1 cellular context compared by ENCODE assay signal in genomic region chr17:49763735-49764558, GRCh38.
TF ChIP-seq lines count a peak whose summit lies in the region.

Gene FAM117A, minus strand, starts transcription at chr17:49764131. Its CDS starts 44 bp downstream, at chr17:49764087.

TF ChIP-seq in GM12878, 131 proteins besides CTCF, POLR2A, EP300 and RAD21 (continued from another document):
- no peak for TF ChIP-seq ZNF274 (IDR thresholded peaks at IDR 0.05; ENCODE audit: insufficient read depth, insufficient read length)
